ENCODE assay signal across 1 cellular context in the genomic region with DNA sequence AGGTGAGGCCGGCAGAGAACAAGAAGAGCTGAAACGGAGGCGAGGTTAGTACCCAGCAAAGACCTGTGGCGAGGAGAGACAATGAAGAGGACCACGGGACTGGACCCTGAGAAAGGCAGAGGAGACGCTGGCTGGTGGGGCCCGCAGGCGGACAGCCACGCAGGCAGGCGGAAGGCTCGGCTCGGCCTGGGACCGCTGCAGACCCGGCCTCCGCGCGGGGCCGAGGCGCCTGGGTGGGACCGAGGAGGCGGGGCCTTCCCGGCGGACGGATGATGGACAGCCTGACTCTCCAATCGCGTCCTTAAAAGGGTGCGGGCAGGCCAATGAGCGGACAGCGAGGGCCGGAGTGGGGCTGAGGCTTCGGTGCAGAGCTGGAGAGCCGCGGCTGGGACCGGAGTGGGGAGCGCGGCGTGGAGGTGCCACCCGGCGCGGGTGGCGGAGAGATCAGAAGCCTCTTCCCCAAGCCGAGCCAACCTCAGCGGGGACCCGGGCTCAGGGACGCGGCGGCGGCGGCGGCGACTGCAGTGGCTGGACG.
TF ChIP-seq lines count a peak whose summit lies in the region.

MPZL1 (plus strand) TSS at position 366 of the 535 bp plus-strand sequence. CDS start 170 bp downstream, outside the sequence.

TF ChIP-seq in IMR-90, 13 proteins besides CTCF, POLR2A, EP300 and RAD21 (continued from another document):
- TF ChIP-seq MAFK (IDR thresholded peaks at IDR 0.05; ENCODE audit: low read depth, low read length) (no peak), FOS (IDR thresholded peaks at IDR 0.05; ENCODE audit: low read depth, low read length) (peak; percentile 55; the same call in 1 of the 2 replicates), SMC3 (IDR thresholded peaks at IDR 0.05; ENCODE audit: low read depth, low read length) (no peak), BHLHE40 (IDR thresholded peaks at IDR 0.05; ENCODE audit: low read depth, low read length) (no peak), NFE2L2 (IDR thresholded peaks at IDR 0.05; ENCODE audit: low read depth, low read length) (no peak), CEBPB (IDR thresholded peaks at IDR 0.05; ENCODE audit: low read depth, low read length) (no peak), MAZ (IDR thresholded peaks at IDR 0.05; ENCODE audit: borderline replicate concordance, low read depth, low read length) (peak; percentile 29; the same call in 1 of the 2 replicates), RFX5 (IDR thresholded peaks at IDR 0.05; ENCODE audit: low read depth, low read length) (no peak), CHD1 (IDR thresholded peaks at IDR 0.05; ENCODE audit: low read depth, low read length) (no peak), RCOR1 (IDR thresholded peaks at IDR 0.05; ENCODE audit: insufficient replicate concordance, low read length) (no peak), ELK1 (IDR thresholded peaks at IDR 0.05; ENCODE audit: borderline replicate concordance, low read depth, low read length) (no peak), MXI1 (IDR thresholded peaks at IDR 0.05; ENCODE audit: borderline replicate concordance, low read depth, low read length) (peak; percentile 43; the same call in 1 of the 2 replicates)
